In the genomic region with DNA sequence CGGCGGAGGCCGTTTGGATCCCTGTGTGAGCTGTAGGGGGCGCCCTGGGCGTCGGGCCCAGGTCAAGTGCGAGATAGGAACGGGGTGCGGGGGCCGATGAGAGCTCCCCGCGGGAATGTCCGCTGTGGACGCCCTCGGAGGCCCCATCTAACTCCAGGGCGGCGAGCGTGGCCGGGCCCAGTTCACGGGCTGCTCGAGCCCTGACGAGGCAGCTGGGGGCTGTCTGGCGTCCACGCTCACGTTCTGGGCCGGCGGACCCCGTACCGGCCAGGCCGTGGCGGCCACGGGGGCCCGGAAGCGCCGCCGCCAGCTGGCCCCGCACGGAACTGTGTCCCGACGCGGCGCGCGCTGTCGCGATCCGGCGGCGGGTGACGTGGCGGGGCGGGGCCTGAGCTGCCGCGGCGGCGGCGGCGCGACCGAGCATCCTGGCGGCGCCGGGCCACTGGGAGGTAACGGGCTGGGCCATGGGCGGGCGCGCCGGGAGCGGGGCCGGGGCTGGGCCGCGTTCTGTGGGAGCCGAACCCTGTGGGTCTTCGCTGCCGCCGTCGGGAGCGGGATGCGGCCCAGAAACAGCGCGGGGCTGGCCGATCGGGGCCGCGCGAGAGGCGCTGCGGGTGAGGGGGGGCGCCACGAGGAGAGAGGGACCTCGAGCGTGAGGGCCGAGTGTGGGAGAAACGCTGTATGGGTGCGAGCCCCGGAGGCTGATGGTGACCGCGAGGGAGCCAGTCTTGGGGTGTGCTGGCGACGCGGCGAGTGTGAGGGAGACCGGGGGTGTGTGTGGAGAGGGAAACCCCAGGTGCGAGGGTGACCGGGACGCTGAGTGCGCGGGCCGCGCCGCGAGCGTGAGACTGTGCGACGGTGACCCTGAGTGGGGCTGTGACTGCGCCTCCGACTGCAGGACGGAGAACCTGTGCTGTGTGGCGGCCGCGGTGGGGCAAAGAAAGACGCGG, we compare ENCODE assay signal across 8 cellular contexts. TPM values are rescaled to one million over a fixed set of nuclear protein-coding genes. Genes with fewer than 3 reads are reported as not detected.
A peak's percentile ranks its signal among the peaks of the same experiment; 100 is the strongest.
DNase-seq lines count a peak whose midpoint lies in the region; ATAC-seq and TF ChIP-seq lines count a peak whose summit lies in the region.

A gene (plus strand): TSS at position 399 of the 950 bp plus-strand sequence. CDS start 10,201 bp downstream, outside the sequence.

- TSS peak; percentile 99 for BruUV-seq in Caco-2 (replicated peaks; lab: Mats Ljungman, UMichigan)

- peak within 1 kb of the TSS; percentile 77 for H2AFZ ChIP-seq in SK-N-SH (ENCODE audit: low read depth)

- H3K9me2 ChIP-seq in SK-N-SH, result no peaks in the 10 kb centered on the region

- H3K27ac Mint-ChIP-seq in Caco-2 (ENCODE audit: unreplicated experiment) (peak within 1 kb of the TSS; percentile 98), glutamatergic neuron (ENCODE audit: unreplicated experiment) (peak within 1 kb of the TSS; percentile 90), osteocyte (ENCODE audit: unreplicated experiment) (peak within 1 kb of the TSS; percentile 99)
- peak within 1 kb of the TSS; percentile 99 for H3K27ac Mint-ChIP-seq in activated naive CD4-positive, alpha-beta T cell treated with anti-CD3 and anti-CD28 coated beads, Interleukin-2, amount 50 U/mL, for 24 hours

- peak; percentile 85 to 90 for DNase-seq in Caco-2
- DNase-seq in HL-60 (ENCODE audit: low read depth in 1 of 2, low spot score in 1 of 2), result peak; percentile 77 to 86
- peak; percentile 93 for DNase-seq in SK-N-SH
- peak; percentile 83 for DNase-seq in glutamatergic neuron
- DNase-seq in osteocyte (ENCODE audit: extremely low spot score, unreplicated experiment), result peak; percentile 91

- H3K27me3 Mint-ChIP-seq in Caco-2 (ENCODE audit: insufficient read depth, unreplicated experiment) (no peaks in the 10 kb centered on the region), glutamatergic neuron (ENCODE audit: unreplicated experiment) (peaks cover 13% of the 10 kb centered on the region), osteocyte (ENCODE audit: unreplicated experiment) (no peaks in the 10 kb centered on the region)
- no peaks in the 10 kb centered on the region for H3K27me3 Mint-ChIP-seq in activated naive CD4-positive, alpha-beta T cell treated with anti-CD3 and anti-CD28 coated beads, Interleukin-2, amount 50 U/mL, for 24 hours

- intact Hi-C loops in Caco-2 (cut with micrococcal nuclease; ENCODE audit: unreplicated experiment), result loop anchor here (1.0 to 5.0 kb wide), 5 partner anchors 17 to 64 kb away; a partner anchor contains a TSS

- H3K4me2 ChIP-seq in SK-N-SH, result peak within 1 kb of the TSS; percentile 91

- no peak; the same call in 1 of the 2 replicates for TF ChIP-seq RAD21 in SK-N-SH (IDR thresholded peaks at IDR 0.05; ENCODE audit: low read length)

- TF ChIP-seq EP300 in SK-N-SH (IDR thresholded peaks at IDR 0.05; ENCODE audit: borderline replicate concordance in 1 of 2, low read depth in 1 of 2, low read length in 1 of 2), result peak in 1 of 2 experiments; percentile 23; a peak in 1 of 4 replicates

- peaks cover 31% of the 10 kb centered on the region for H3K4me1 Mint-ChIP-seq in Caco-2 (ENCODE audit: low read depth, unreplicated experiment)
- H3K4me1 Mint-ChIP-seq in activated naive CD4-positive, alpha-beta T cell treated with anti-CD3 and anti-CD28 coated beads, Interleukin-2, amount 50 U/mL, for 24 hours, result peaks cover 54% of the 10 kb centered on the region
- peaks cover 25% of the 10 kb centered on the region for H3K4me1 Mint-ChIP-seq in glutamatergic neuron (ENCODE audit: low read depth, unreplicated experiment)
- H3K4me1 Mint-ChIP-seq in osteocyte (ENCODE audit: unreplicated experiment), result peaks cover 29% of the 10 kb centered on the region

- peak within 1 kb of the TSS; percentile 83 for H3K27ac ChIP-seq in HL-60 (replicated peaks)
- H3K27ac ChIP-seq in SK-N-SH (ENCODE audit: low read depth in 2 of 2, low read length in 1 of 2), result peak within 1 kb of the TSS; percentile 87 to 89
- H3K27ac ChIP-seq in thymus (ENCODE audit: low read depth), result peak within 1 kb of the TSS; percentile 94

- H3K4me3 ChIP-seq in Caco-2 (ENCODE audit: low read depth, low read length), result peak within 1 kb of the TSS; percentile 94
- peak within 1 kb of the TSS; percentile 95 for H3K4me3 ChIP-seq in HL-60 (replicated peaks; ENCODE audit: insufficient read depth, low read length)
- peak within 1 kb of the TSS; percentile 65 to 80 for H3K4me3 ChIP-seq in SK-N-SH (ENCODE audit: low read depth in 2 of 2, low read length in 1 of 2)
- peak within 1 kb of the TSS; percentile 99 for H3K4me3 ChIP-seq in thymus (ENCODE audit: low read length)

- POLR2A ChIA-PET in Caco-2 (lab: Charles Lee), result interaction anchor here (0.5 to 5.1 kb wide), 16 partner anchors 16 to 1511 kb away, joined by 3 to 59 read pairs (median 5); a partner anchor contains a TSS
- POLR2A ChIA-PET in SK-N-SH (lab: Yijun Ruan, JAX), result interaction anchor here (0.5 to 3.1 kb wide), 11 partner anchors 8 to 270 kb away, joined by 3 to 16 read pairs (median 3); a partner anchor contains a TSS

- H3K36me3 Mint-ChIP-seq in Caco-2 (ENCODE audit: insufficient read depth, unreplicated experiment), result peaks cover 64% of the 10 kb centered on the region
- peaks cover 5% of the 10 kb centered on the region for H3K36me3 Mint-ChIP-seq in activated naive CD4-positive, alpha-beta T cell treated with anti-CD3 and anti-CD28 coated beads, Interleukin-2, amount 50 U/mL, for 24 hours
- no peaks in the 10 kb centered on the region for H3K36me3 Mint-ChIP-seq in glutamatergic neuron (ENCODE audit: unreplicated experiment)
- peaks cover 4% of the 10 kb centered on the region for H3K36me3 Mint-ChIP-seq in osteocyte (ENCODE audit: unreplicated experiment)

- peaks cover 22% of the 10 kb centered on the region for H3F3A ChIP-seq in SK-N-SH (replicated peaks; ENCODE audit: insufficient read depth)

- CTCF ChIA-PET in Caco-2 (lab: Charles Lee), result interaction anchor here (0.9 to 5.5 kb wide), 14 partner anchors 9 to 180 kb away, joined by 3 to 98 read pairs (median 6); a partner anchor contains a TSS
- CTCF ChIA-PET in SK-N-SH (lab: Yijun Ruan, JAX), result interaction anchor here (0.6 to 13.8 kb wide), 30 partner anchors 8 to 1400 kb away, joined by 3 to 355 read pairs (median 4); a partner anchor contains a TSS

- 2% methylated on average over 45 of the region's 123 CpGs for WGBS in SK-N-SH (ENCODE audit: low lambda C conversion rate)
- under 1% methylated on average over 123 of the region's 123 CpGs for WGBS in thymus

- H3K4me1 ChIP-seq in Caco-2, result peaks cover 44% of the 10 kb centered on the region
- H3K4me1 ChIP-seq in SK-N-SH (ENCODE audit: control insufficient read depth in 1 of 2, insufficient read depth in 2 of 2, low read depth in 1 of 2, low read length in 1 of 2), result peaks cover 0 to 4% of the 10 kb centered on the region in 2 experiments; a peak in 2 of 4 replicates
- H3K4me1 ChIP-seq in thymus (ENCODE audit: control insufficient read depth, insufficient read depth, low read length), result peaks cover 40% of the 10 kb centered on the region

- H3K36me3 ChIP-seq in Caco-2 (ENCODE audit: control insufficient read depth, insufficient read depth, low read length) (no peaks in the 10 kb centered on the region), SK-N-SH (replicated peaks in 1 of 2; ENCODE audit: control insufficient read depth in 1 of 2, insufficient read depth in 2 of 2, low read length in 1 of 2) (peaks cover 9 to 10% of the 10 kb centered on the region in 2 experiments), thymus (ENCODE audit: control insufficient read depth, insufficient read depth) (peaks cover 18% of the 10 kb centered on the region)

- peaks cover 49% of the 10 kb centered on the region for H3K79me2 ChIP-seq in SK-N-SH (ENCODE audit: insufficient read depth)

- no peaks in the 10 kb centered on the region for H3K9me3 Mint-ChIP-seq in Caco-2 (ENCODE audit: unreplicated experiment)
- no peaks in the 10 kb centered on the region for H3K9me3 Mint-ChIP-seq in activated naive CD4-positive, alpha-beta T cell treated with anti-CD3 and anti-CD28 coated beads, Interleukin-2, amount 50 U/mL, for 24 hours
- peaks cover 3% of the 10 kb centered on the region for H3K9me3 Mint-ChIP-seq in glutamatergic neuron (ENCODE audit: unreplicated experiment)
- H3K9me3 Mint-ChIP-seq in osteocyte (ENCODE audit: unreplicated experiment), result no peaks in the 10 kb centered on the region

- peaks cover 2% of the 10 kb centered on the region; the same call in 1 of the 2 replicates for H4K20me1 ChIP-seq in SK-N-SH (ENCODE audit: insufficient read depth)

- peak within 1 kb of the TSS; percentile 91 for H3K4me3 Mint-ChIP-seq in Caco-2 (ENCODE audit: unreplicated experiment)
- peak within 1 kb of the TSS; percentile 97 for H3K4me3 Mint-ChIP-seq in activated naive CD4-positive, alpha-beta T cell treated with anti-CD3 and anti-CD28 coated beads, Interleukin-2, amount 50 U/mL, for 24 hours
- H3K4me3 Mint-ChIP-seq in glutamatergic neuron (ENCODE audit: unreplicated experiment), result peak within 1 kb of the TSS; percentile 95
- peak within 1 kb of the TSS; percentile 96 for H3K4me3 Mint-ChIP-seq in osteocyte (ENCODE audit: unreplicated experiment)

- H3K9ac ChIP-seq in SK-N-SH, result peak within 1 kb of the TSS; percentile 91

- H3K27me3 ChIP-seq in Caco-2 (replicated peaks; ENCODE audit: control insufficient read depth, insufficient read depth, low read length), result no peaks in the 10 kb centered on the region
- H3K27me3 ChIP-seq in HL-60 (ENCODE audit: insufficient read depth, poor library complexity, severe bottlenecking), result no peaks in the 10 kb centered on the region
- no peaks in the 10 kb centered on the region for H3K27me3 ChIP-seq in SK-N-SH (ENCODE audit: insufficient read depth)
- H3K27me3 ChIP-seq in thymus (ENCODE audit: control insufficient read depth, insufficient read depth), result no peaks in the 10 kb centered on the region

- ATAC-seq in GM19455 (IDR thresholded peaks at IDR 0.05; ENCODE audit: unreplicated experiment), result peak; percentile 58

- no peaks in the 10 kb centered on the region for H3K9me3 ChIP-seq in Caco-2
- no peaks in the 10 kb centered on the region for H3K9me3 ChIP-seq in SK-N-SH
- no peaks in the 10 kb centered on the region for H3K9me3 ChIP-seq in thymus (ENCODE audit: control insufficient read depth)

- TF ChIP-seq CTCF in Caco-2 (IDR thresholded peaks at IDR 0.05; ENCODE audit: insufficient read depth in 1 of 2, low read depth in 1 of 2, low read length in 1 of 2, severe bottlenecking in 1 of 2, unreplicated experiment in 1 of 2), result peak; percentile 77 to 79
- no peak for TF ChIP-seq CTCF in HL-60 (IDR thresholded peaks at IDR 0.05; ENCODE audit: insufficient read depth, low read length)
- TF ChIP-seq CTCF in SK-N-SH (IDR thresholded peaks at IDR 0.05), result peak; percentile 77
- TF ChIP-seq CTCF in glutamatergic neuron (IDR thresholded peaks at IDR 0.05; ENCODE audit: partially characterized antibody, unreplicated experiment), result peak; percentile 78
- TF ChIP-seq CTCF in osteocyte (IDR thresholded peaks at IDR 0.05), result peak; percentile 82

TF ChIP-seq in SK-N-SH, 30 proteins besides CTCF, POLR2A, EP300 and RAD21 (continues in another document):
- TF ChIP-seq GATA2 (CRISPR knock-in tag; IDR thresholded peaks at IDR 0.05), result no peak
- TF ChIP-seq POLR2AphosphoS5 (IDR thresholded peaks at IDR 0.05; ENCODE audit: low read depth, low read length), result peak; percentile 41; the same call in 1 of the 2 replicates

RNA-seq across cellular contexts. Expression of the gene that starts here (rescaled TPM):
- total RNA-seq in Caco-2 (2022), result 236 and 267 TPM in 2 replicates
- 19.0 and 37.3 TPM in 2 replicates for polyA plus RNA-seq in SK-N-SH (2012; rRNA removed)
- polyA plus RNA-seq in SK-N-SH (2012; cell fraction: cytosol; rRNA removed), result 12.8 and 13.7 TPM in 2 replicates
- polyA plus RNA-seq in SK-N-SH (2012; cell fraction: nucleus; rRNA removed), result 71.5 and 122 TPM in 2 replicates
- 78.1 TPM for total RNA-seq in glutamatergic neuron (ENCODE audit: unreplicated experiment)
- total RNA-seq in osteocyte, result 50.7 and 52.9 TPM in 2 replicates
- 47.3 TPM for polyA plus RNA-seq in thymus

Comparison
In these comparisons a context has a peak if more than half of its experiments do, and no peak if none do; other contexts are left out.
1. Peak in every context shown above with its lines: DNase-seq, ATAC-seq, H3K4me3 ChIP-seq and H3K27ac ChIP-seq.